In the genomic region with DNA sequence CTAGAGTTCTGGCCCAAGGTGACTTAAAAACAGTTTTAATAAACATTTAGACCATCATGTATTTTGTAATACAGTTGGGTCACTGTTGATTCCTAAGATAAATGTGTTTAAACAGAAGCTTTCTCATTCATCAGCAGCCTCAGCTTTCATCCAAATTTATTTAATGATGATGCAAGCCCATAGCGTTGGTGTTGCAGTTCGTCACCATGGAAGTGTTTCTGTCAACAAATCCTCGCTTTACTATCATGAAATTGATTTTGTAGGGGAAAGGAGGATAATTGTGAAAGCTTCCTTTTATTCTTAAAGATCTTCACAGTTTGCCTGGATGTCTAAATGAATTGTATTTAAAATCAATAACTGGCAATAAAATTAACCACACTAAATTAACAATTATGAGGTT, we compare ENCODE assay signal across 9 cellular contexts. TPM values are rescaled to one million over a fixed set of nuclear protein-coding genes. Genes with fewer than 3 reads are reported as not detected.
DNase-seq lines count a peak whose midpoint lies in the region; ATAC-seq and TF ChIP-seq lines count a peak whose summit lies in the region.
"Had no signal": no experiment of that assay in that cellular context is flagged by ENCODE, and none has a peak within 500 bp of the region (broad histone marks: within the 10 kb centered on the region; RNA-seq: fewer than 3 reads in every experiment).

No MANE protein-coding gene starts in this region.

- peak overlapping the region; percentile 45 for H3K27ac Mint-ChIP-seq in glutamatergic neuron (ENCODE audit: unreplicated experiment)
- no peak overlapping the region for H3K27ac Mint-ChIP-seq in activated CD4-positive, alpha-beta T cell treated with anti-CD3 and anti-CD28 coated beads, Interleukin-2, amount 10 ng/mL, durations not matched to agents 24 days and 14 days

- TF ChIP-seq CTCF in Peyer's patch (IDR thresholded peaks at IDR 0.05) (no peak), glutamatergic neuron (IDR thresholded peaks at IDR 0.05; ENCODE audit: partially characterized antibody, unreplicated experiment) (no peak), gastrocnemius medialis (IDR thresholded peaks at IDR 0.05 in 4 of 5, conservative IDR thresholded peaks at IDR 0.05 in 1 of 5) (no peak)

- H3K4me3 Mint-ChIP-seq in glutamatergic neuron (ENCODE audit: unreplicated experiment), result peak overlapping the region; percentile 27
- H3K4me3 Mint-ChIP-seq in activated CD4-positive, alpha-beta T cell treated with anti-CD3 and anti-CD28 coated beads, Interleukin-2, amount 10 ng/mL, durations not matched to agents 24 days and 14 days, result no peak overlapping the region

- no peaks in the 10 kb centered on the region for H3K27me3 Mint-ChIP-seq in glutamatergic neuron (ENCODE audit: unreplicated experiment)
- H3K27me3 Mint-ChIP-seq in activated CD4-positive, alpha-beta T cell treated with anti-CD3 and anti-CD28 coated beads, Interleukin-2, amount 10 ng/mL, durations not matched to agents 24 days and 14 days, result no peaks in the 10 kb centered on the region

- peak; percentile 46 to 51 for ATAC-seq in gastrocnemius medialis

- no peaks in the 10 kb centered on the region for H3K9me3 Mint-ChIP-seq in glutamatergic neuron (ENCODE audit: unreplicated experiment)
- peaks cover 4% of the 10 kb centered on the region for H3K9me3 Mint-ChIP-seq in activated CD4-positive, alpha-beta T cell treated with anti-CD3 and anti-CD28 coated beads, Interleukin-2, amount 10 ng/mL, durations not matched to agents 24 days and 14 days

- no peaks in the 10 kb centered on the region for H3K36me3 Mint-ChIP-seq in glutamatergic neuron (ENCODE audit: unreplicated experiment)
- H3K36me3 Mint-ChIP-seq in activated CD4-positive, alpha-beta T cell treated with anti-CD3 and anti-CD28 coated beads, Interleukin-2, amount 10 ng/mL, durations not matched to agents 24 days and 14 days (ENCODE audit: low read depth), result peaks cover 3% of the 10 kb centered on the region

- DNase-seq in GM04504 (ENCODE audit: low read depth), result peak; percentile 54
- DNase-seq in Peyer's patch, result no peak
- no peak for DNase-seq in glutamatergic neuron
- DNase-seq in gastrocnemius medialis, result no peak
- DNase-seq in SIG-M5 (lab: John Stamatoyannopoulos, UW), result no peak
- DNase-seq in activated CD4-positive, alpha-beta T cell treated with anti-CD3 and anti-CD28 coated beads, Interleukin-2, amount 10 ng/mL, durations not matched to agents 24 days and 14 days, result no peak
- DNase-seq in SKM-1 treated with dmso at 0.1 percent for 144 hours (lab: John Stamatoyannopoulos, UW; ENCODE audit: unreplicated experiment), result no peak
- DNase-seq in stimulated activated naive CD4-positive, alpha-beta T cell treated with Interleukin-2 at 50 U/mL for 16 hours (lab: John Stamatoyannopoulos, UW), result no peak
- DNase-seq: adrenal gland had no signal

- H3K36me3 ChIP-seq in Peyer's patch (no peaks in the 10 kb centered on the region), gastrocnemius medialis (peaks cover 0 to 19% of the 10 kb centered on the region in 2 donors)
- H3K36me3 ChIP-seq: adrenal gland had no signal

- H3K27me3 ChIP-seq in Peyer's patch (no peaks in the 10 kb centered on the region), gastrocnemius medialis (no peaks in the 10 kb centered on the region)
- H3K27me3 ChIP-seq: adrenal gland had no signal

- H3K4me1 ChIP-seq in Peyer's patch, result no peaks in the 10 kb centered on the region
- H3K4me1 ChIP-seq in gastrocnemius medialis, result peaks cover 45 to 52% of the 10 kb centered on the region in 2 donors

- in situ Hi-C loops in gastrocnemius medialis (cut with MboI; ENCODE audit: low sequenced_read_pairs in 4 of 4), result loop anchor here in 3 of 4 donors (25.0 kb wide), 1 partner anchor 216 kb away; no protein-coding TSS in a partner anchor

- TF ChIP-seq POLR2A in Peyer's patch (IDR thresholded peaks at IDR 0.05) (no peak), gastrocnemius medialis (IDR thresholded peaks at IDR 0.05) (no peak)

- no peak overlapping the region for H3K4me3 ChIP-seq in Peyer's patch
- no peak overlapping the region for H3K4me3 ChIP-seq in gastrocnemius medialis
- H3K4me3 ChIP-seq: adrenal gland had no signal

- intact Hi-C loops in gastrocnemius medialis (cut with DNase I; ENCODE audit: low total_unique reads), result loop anchor here (5.0 kb wide), 1 partner anchor 61 kb away; no protein-coding TSS in a partner anchor
- intact Hi-C loops in activated CD4-positive, alpha-beta T cell treated with anti-CD3 and anti-CD28 coated beads, Interleukin-2, amount 10 ng/mL, durations not matched to agents 24 days and 14 days (cut with micrococcal nuclease), result no loop called here

- H3K4me1 Mint-ChIP-seq in glutamatergic neuron (ENCODE audit: low read depth, unreplicated experiment), result peaks cover 16% of the 10 kb centered on the region
- peaks cover 21% of the 10 kb centered on the region for H3K4me1 Mint-ChIP-seq in activated CD4-positive, alpha-beta T cell treated with anti-CD3 and anti-CD28 coated beads, Interleukin-2, amount 10 ng/mL, durations not matched to agents 24 days and 14 days

- H3K27ac ChIP-seq in Peyer's patch (peak overlapping the region in 3 of 4 donors; percentile 22 to 73 (median 26)), gastrocnemius medialis (peak overlapping the region; percentile 61 to 79 (median 72))

- H3K9me3 ChIP-seq in Peyer's patch (no peaks in the 10 kb centered on the region), gastrocnemius medialis (no peaks in the 10 kb centered on the region)
- H3K9me3 ChIP-seq: adrenal gland had no signal

RNA-seq across cellular contexts. Expression of a gene that starts 28.8 kb away (rescaled TPM):
- total RNA-seq in Peyer's patch (1 to 10 TPM; 1.3 to 9.9 (median 2.3) TPM), glutamatergic neuron (ENCODE audit: unreplicated experiment) (37.8 TPM), gastrocnemius medialis (10 to 100 TPM; 23.2 to 89.5 (median 67.6) TPM)
- 117 and 126 TPM in 2 replicates for total RNA-seq in activated CD4-positive, alpha-beta T cell treated with anti-CD3 and anti-CD28 coated beads, Interleukin-2, amount 10 ng/mL, durations not matched to agents 24 days and 14 days
